Comparison of ENCODE assay signal across 1 cellular context in the genomic region with DNA sequence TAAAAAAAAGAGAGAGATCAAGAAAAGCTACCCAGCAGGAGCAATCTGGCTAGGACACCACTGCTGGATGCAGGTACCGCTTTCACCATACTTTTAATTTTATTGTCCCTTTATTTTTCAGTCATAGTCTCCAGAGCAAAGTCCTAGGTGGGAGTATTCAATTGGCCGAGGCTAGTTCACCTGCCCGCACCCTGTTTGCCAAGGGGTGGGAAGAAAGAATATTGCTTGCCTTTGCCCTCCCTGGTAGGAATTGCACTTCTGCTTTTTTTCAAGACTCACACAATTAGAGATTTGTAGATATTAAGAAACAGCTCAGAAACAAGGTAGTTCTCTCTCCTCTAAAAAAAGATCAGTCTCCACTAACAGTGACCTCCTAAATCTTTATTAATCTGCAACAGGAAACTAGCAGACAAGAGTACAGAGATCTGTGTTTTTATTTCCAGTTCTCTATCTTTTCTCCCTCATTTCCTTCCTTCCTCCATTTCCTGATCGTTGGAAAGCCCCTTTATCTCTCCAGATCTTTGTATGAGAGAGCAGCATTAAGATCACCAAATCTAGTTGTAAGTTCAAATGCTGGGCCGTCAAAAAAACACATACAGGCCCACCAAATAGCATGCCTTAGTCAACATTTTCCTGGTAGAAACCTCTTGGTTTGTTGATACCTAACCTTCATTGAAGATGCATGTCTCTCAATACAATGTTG.
TF ChIP-seq lines count a peak whose summit lies in the region.

No MANE protein-coding gene starts in this region.

TF ChIP-seq in K562, 482 proteins besides CTCF, POLR2A, EP300 and RAD21 (continued from another document):
- TF ChIP-seq, protein P1, sequence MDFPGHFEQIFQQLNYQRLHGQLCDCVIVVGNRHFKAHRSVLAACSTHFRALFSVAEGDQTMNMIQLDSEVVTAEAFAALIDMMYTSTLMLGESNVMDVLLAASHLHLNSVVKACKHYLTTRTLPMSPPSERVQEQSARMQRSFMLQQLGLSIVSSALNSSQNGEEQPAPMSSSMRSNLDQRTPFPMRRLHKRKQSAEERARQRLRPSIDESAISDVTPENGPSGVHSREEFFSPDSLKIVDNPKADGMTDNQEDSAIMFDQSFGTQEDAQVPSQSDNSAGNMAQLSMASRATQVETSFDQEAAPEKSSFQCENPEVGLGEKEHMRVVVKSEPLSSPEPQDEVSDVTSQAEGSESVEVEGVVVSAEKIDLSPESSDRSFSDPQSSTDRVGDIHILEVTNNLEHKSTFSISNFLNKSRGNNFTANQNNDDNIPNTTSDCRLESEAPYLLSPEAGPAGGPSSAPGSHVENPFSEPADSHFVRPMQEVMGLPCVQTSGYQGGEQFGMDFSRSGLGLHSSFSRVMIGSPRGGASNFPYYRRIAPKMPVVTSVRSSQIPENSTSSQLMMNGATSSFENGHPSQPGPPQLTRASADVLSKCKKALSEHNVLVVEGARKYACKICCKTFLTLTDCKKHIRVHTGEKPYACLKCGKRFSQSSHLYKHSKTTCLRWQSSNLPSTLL (IDR thresholded peaks at IDR 0.05) = no peak
